In genomic region chr9:130235558-130236435, GRCh38 we compare ENCODE assay signal across 8 cellular contexts. TPM values are rescaled to one million over a fixed set of nuclear protein-coding genes. Genes with fewer than 3 reads are reported as not detected.
DNase-seq lines count a peak whose midpoint lies in the region; ATAC-seq, FAIRE-seq and TF ChIP-seq lines count a peak whose summit lies in the region.

No MANE protein-coding gene starts in this region.

- BruUV-seq in HepG2 (replicated peaks; lab: Mats Ljungman, UMichigan) = no TSS peak

- no peak for TF ChIP-seq POLR2A in HepG2 (IDR thresholded peaks at IDR 0.05; ENCODE audit: insufficient read depth in 1 of 2, low read depth in 2 of 2, low read length in 2 of 2)

- intact Hi-C loops in HepG2 (cut with micrococcal nuclease; ENCODE audit: unreplicated experiment) = loop anchor here (1.0 kb wide), 1 partner anchor 128 kb away; no protein-coding TSS in a partner anchor

- no peaks in the 10 kb centered on the region for H3K27me3 ChIP-seq in HepG2 (ENCODE audit: control insufficient read depth in 1 of 2, insufficient read depth in 2 of 2, low read length in 2 of 2)

- H3K4me2 ChIP-seq in HepG2 (ENCODE audit: low read depth, low read length) = no peak overlapping the region

- TF ChIP-seq EP300 in HepG2 (IDR thresholded peaks at IDR 0.05; ENCODE audit: low read depth in 2 of 2, low read length in 2 of 2) (no peak), HepG2 (CRISPR knock-in tag; IDR thresholded peaks at IDR 0.05; ENCODE audit: borderline replicate concordance) (no peak)

- H3K4me3 ChIP-seq in GM12865 (ENCODE audit: low read depth, low read length) (no peak overlapping the region), HepG2 (replicated peaks in 1 of 3; ENCODE audit: insufficient read depth in 1 of 3, low read depth in 2 of 3, low read length in 3 of 3) (no peak overlapping the region)

- in situ Hi-C loops in HepG2 (cut with HindIII; ENCODE audit: extremely low pct_ligation_motif_present, low pct_unique_long_range_greater_than_20kb) = loop anchor here (5.0 kb wide), 1 partner anchor 123 kb away; no protein-coding TSS in a partner anchor

- no peaks in the 10 kb centered on the region for H3K36me3 ChIP-seq in HepG2 (replicated peaks in 1 of 2; ENCODE audit: control insufficient read depth in 1 of 2, insufficient read depth in 2 of 2, low read length in 2 of 2)

- CTCF ChIA-PET in HepG2 (lab: Yijun Ruan, JAX; ENCODE audit: low intra/inter-chr PET ratio, low total read pairs) = interaction anchor here (1.2 to 2.9 kb wide), 3 partner anchors 79 to 350 kb away, joined by 3 to 30 read pairs (median 7); no protein-coding TSS in a partner anchor

- no peak overlapping the region for H3K9ac ChIP-seq in HepG2 (ENCODE audit: insufficient read depth, low read depth, low read length)

- ATAC-seq in HepG2 (peak; percentile 27), HG02610 (IDR thresholded peaks at IDR 0.05; ENCODE audit: unreplicated experiment) (no peak)

- POLR2A ChIA-PET in HepG2 (lab: Yijun Ruan, JAX) = no interaction called here

- DNase-seq in GM12865 (ENCODE audit: low read depth) (peak; percentile 67), NCI-H1105 treated with DMSO at 0.1 percent for 48 hours (lab: John Stamatoyannopoulos, UW) (peak; percentile 48), HepG2 (ENCODE audit: low spot score) (peak; percentile 25), cortex of kidney (lab: John Stamatoyannopoulos, UW) (no peak)
- DNase-seq in activated CD4-positive, alpha-beta T cell treated with anti-CD3 and anti-CD28 coated beads for 24 hours (ENCODE audit: low read depth in 2 of 2) = peak; percentile 51 to 62
- peak; percentile 55 for DNase-seq in central memory CD4-positive, alpha-beta T cell
- peak; percentile 49 to 58 for DNase-seq in stimulated activated CD4-positive, alpha-beta T cell treated with anti-CD3 and anti-CD28 coated beads, Interleukin-4, amount 100 ng/mL, for 48 hours (ENCODE audit: low read depth in 2 of 2)

- no peak overlapping the region for H3K27ac ChIP-seq in HepG2 (ENCODE audit: extremely low read length, insufficient read depth, low read length)

- TF ChIP-seq CTCF in GM12865 (IDR thresholded peaks at IDR 0.05; ENCODE audit: insufficient read depth, low read depth, low read length, missing control alignments) (peak; percentile 89), HepG2 (CRISPR knock-in tag; IDR thresholded peaks at IDR 0.05) (peak; percentile 92)

- H4K20me1 ChIP-seq in HepG2 (ENCODE audit: insufficient read depth, low read length) = no peaks in the 10 kb centered on the region

- FAIRE-seq in HepG2 (lab: Jason Lieb, UNC) = no peak

- H3K4me1 ChIP-seq in HepG2 (ENCODE audit: insufficient read depth, low read length) = peaks cover 31% of the 10 kb centered on the region

- H3K9me3 ChIP-seq in HepG2 (ENCODE audit: low read length) = no peaks in the 10 kb centered on the region

- TF ChIP-seq RAD21 in HepG2 (CRISPR knock-in tag; IDR thresholded peaks at IDR 0.05) = peak; percentile 85

- no peak overlapping the region for H2AFZ ChIP-seq in HepG2 (ENCODE audit: low read length)

- no peaks in the 10 kb centered on the region for H3K79me2 ChIP-seq in HepG2 (ENCODE audit: insufficient read depth, low read length)

- 54% methylated on average over 17 of the region's 45 CpGs for WGBS in HepG2 (ENCODE audit: low lambda C conversion rate)

TF ChIP-seq in HepG2, 621 proteins besides CTCF, POLR2A, EP300 and RAD21 (continues in another document):
- TF ChIP-seq, protein P1, sequence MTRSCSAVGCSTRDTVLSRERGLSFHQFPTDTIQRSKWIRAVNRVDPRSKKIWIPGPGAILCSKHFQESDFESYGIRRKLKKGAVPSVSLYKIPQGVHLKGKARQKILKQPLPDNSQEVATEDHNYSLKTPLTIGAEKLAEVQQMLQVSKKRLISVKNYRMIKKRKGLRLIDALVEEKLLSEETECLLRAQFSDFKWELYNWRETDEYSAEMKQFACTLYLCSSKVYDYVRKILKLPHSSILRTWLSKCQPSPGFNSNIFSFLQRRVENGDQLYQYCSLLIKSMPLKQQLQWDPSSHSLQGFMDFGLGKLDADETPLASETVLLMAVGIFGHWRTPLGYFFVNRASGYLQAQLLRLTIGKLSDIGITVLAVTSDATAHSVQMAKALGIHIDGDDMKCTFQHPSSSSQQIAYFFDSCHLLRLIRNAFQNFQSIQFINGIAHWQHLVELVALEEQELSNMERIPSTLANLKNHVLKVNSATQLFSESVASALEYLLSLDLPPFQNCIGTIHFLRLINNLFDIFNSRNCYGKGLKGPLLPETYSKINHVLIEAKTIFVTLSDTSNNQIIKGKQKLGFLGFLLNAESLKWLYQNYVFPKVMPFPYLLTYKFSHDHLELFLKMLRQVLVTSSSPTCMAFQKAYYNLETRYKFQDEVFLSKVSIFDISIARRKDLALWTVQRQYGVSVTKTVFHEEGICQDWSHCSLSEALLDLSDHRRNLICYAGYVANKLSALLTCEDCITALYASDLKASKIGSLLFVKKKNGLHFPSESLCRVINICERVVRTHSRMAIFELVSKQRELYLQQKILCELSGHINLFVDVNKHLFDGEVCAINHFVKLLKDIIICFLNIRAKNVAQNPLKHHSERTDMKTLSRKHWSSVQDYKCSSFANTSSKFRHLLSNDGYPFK (CRISPR knock-in tag; IDR thresholded peaks at IDR 0.05; ENCODE audit: borderline replicate concordance) = 0 out of 2 replicates have a peak, but pooled peaks have one; percentile 19
- TF ChIP-seq, protein P2, sequence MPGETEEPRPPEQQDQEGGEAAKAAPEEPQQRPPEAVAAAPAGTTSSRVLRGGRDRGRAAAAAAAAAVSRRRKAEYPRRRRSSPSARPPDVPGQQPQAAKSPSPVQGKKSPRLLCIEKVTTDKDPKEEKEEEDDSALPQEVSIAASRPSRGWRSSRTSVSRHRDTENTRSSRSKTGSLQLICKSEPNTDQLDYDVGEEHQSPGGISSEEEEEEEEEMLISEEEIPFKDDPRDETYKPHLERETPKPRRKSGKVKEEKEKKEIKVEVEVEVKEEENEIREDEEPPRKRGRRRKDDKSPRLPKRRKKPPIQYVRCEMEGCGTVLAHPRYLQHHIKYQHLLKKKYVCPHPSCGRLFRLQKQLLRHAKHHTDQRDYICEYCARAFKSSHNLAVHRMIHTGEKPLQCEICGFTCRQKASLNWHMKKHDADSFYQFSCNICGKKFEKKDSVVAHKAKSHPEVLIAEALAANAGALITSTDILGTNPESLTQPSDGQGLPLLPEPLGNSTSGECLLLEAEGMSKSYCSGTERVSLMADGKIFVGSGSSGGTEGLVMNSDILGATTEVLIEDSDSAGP (CRISPR knock-in tag; IDR thresholded peaks at IDR 0.05; ENCODE audit: borderline replicate concordance) = 0 out of 2 replicates have a peak, but pooled peaks have one; percentile 22
- TF ChIP-seq ZNF790 (CRISPR knock-in tag; IDR thresholded peaks at IDR 0.05; ENCODE audit: borderline replicate concordance) = no peak
- TF ChIP-seq ZFP90 (CRISPR knock-in tag; IDR thresholded peaks at IDR 0.05; ENCODE audit: borderline replicate concordance) = no peak
- peak; percentile 78 for TF ChIP-seq PATZ1 (CRISPR knock-in tag; IDR thresholded peaks at IDR 0.05)
- no peak for TF ChIP-seq FOXP1 (IDR thresholded peaks at IDR 0.05)
- TF ChIP-seq FOXP1 (CRISPR knock-in tag; IDR thresholded peaks at IDR 0.05) = no peak

RNA-seq across cellular contexts. Expression of gene HMCN2, which starts 29.8 kb away (rescaled TPM):
- total RNA-seq in HepG2 (2016; rRNA removed; fragmentation: Illumina TruSeq; extraction: Trizol) = 0.09 TPM in 1 of 2 replicates, not detected in the other
- total RNA-seq in HepG2 (2016; cell fraction: cytosol; rRNA removed; fragmentation: Illumina TruSeq; extraction: Trizol; ENCODE audit: low read depth) = 0.09 TPM in 1 of 2 replicates, not detected in the other
- 0.02 TPM in 1 of 2 replicates, not detected in the other for total RNA-seq in HepG2 (2016; cell fraction: insoluble cytoplasmic fraction; rRNA removed; fragmentation: Illumina TruSeq; extraction: Trizol)
- total RNA-seq in HepG2 (2016; cell fraction: membrane; rRNA removed; fragmentation: Illumina TruSeq; extraction: Trizol) = not detected in 2 replicates
- not detected in 2 replicates for total RNA-seq in HepG2 (2016; cell fraction: nucleus; rRNA removed; fragmentation: Illumina TruSeq; extraction: Trizol)
- 0.09 TPM in 1 of 2 replicates, not detected in the other for polyA plus RNA-seq in HepG2 (2011; rRNA removed)
- 0.01 TPM in 1 of 2 replicates, not detected in the other for polyA plus RNA-seq in HepG2 (2011; cell fraction: cytosol; rRNA removed)
- polyA plus RNA-seq in HepG2 (2011; cell fraction: nucleus; rRNA removed) = 0.06 and 0.14 TPM in 2 replicates
- polyA plus RNA-seq in HepG2 (2012) = not detected in 2 replicates
- polyA plus RNA-seq in HepG2 (2016; cell fraction: cytosol; fragmentation: Illumina TruSeq; extraction: Trizol; ENCODE audit: low read depth) = not detected in 2 replicates
- not detected in 2 replicates for polyA plus RNA-seq in HepG2 (2016; cell fraction: insoluble cytoplasmic fraction; fragmentation: Illumina TruSeq; extraction: Trizol; ENCODE audit: low read depth)
- not detected in 2 replicates for polyA plus RNA-seq in HepG2 (2016; cell fraction: membrane; fragmentation: Illumina TruSeq; extraction: Trizol; ENCODE audit: low read depth)
- not detected in 2 replicates for polyA plus RNA-seq in HepG2 (2016; cell fraction: nucleus; fragmentation: Illumina TruSeq; extraction: Trizol; ENCODE audit: insufficient read depth, low read depth)
- polyA minus RNA-seq in HepG2 (2011; rRNA and poly(A)+ RNA removed; ENCODE audit: low replicate concordance) = 0.35 TPM in 1 of 2 replicates, not detected in the other
- polyA minus RNA-seq in HepG2 (2011; cell fraction: cytosol; rRNA and poly(A)+ RNA removed) = not detected in 2 replicates
- not detected in 2 replicates for polyA minus RNA-seq in HepG2 (2011; cell fraction: nucleus; rRNA and poly(A)+ RNA removed)
